9 cellular contexts compared by ENCODE assay signal in the genomic region with DNA sequence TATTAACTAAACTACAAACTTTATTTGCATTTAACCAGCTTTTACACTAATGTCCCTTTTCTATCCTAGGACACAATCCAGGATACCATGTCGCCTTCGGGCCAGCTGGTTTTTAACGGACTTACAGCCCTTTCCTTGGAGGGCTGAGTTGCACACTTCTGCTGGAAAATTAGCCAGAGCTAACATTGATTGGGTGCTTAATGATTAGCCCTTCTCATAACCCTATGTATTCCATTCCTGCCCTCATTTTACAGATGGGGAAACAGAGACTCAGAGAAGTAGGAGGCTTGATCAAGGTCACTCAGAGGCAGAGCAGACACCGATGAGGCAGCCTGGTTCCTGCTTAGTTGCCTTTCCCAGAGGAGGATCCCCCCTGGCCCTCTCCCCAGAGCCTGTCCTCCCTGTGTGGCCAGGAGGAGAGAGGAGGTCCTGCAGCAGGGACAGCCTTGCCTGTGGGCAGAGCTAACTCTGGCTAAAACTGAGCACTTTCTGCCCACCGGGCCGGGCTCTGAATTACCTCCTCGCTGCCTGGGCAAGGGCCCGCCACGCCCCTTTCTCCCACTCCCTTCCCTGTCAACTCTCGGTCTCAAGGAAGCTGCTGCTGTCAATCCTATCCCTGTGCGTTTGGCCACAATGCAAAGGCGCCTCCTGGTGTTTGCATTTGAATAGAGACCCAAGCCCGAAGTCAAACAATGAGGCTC. TPM values are rescaled to one million over a fixed set of nuclear protein-coding genes. Genes with fewer than 3 reads are reported as not detected.
DNase-seq lines count a peak whose midpoint lies in the region; ATAC-seq and TF ChIP-seq lines count a peak whose summit lies in the region.
"Had no signal": no experiment of that assay in that cellular context is flagged by ENCODE, and none has a peak within 500 bp of the region (broad histone marks: within the 10 kb centered on the region; RNA-seq: fewer than 3 reads in every experiment).

No MANE protein-coding gene starts in this region.

- H2BK12ac ChIP-seq in mesenchymal stem cell (ENCODE audit: low read length in 2 of 2): no peak overlapping the region

- H3K27ac ChIP-seq in SJSA1 (no peak overlapping the region), endodermal cell (ENCODE audit: low read depth, low read length) (no peak overlapping the region), mesenchymal stem cell (ENCODE audit: low read length, poor library complexity, severe bottlenecking) (no peak overlapping the region)
- H3K27ac ChIP-seq: BLaER1 treated with 17β-estradiol and CSF1 and Interleukin-3, amounts not matched to agents 10 nM and 100 nM had no signal

- no peak for TF ChIP-seq EP300 in Ishikawa (IDR thresholded peaks at IDR 0.05; ENCODE audit: borderline replicate concordance)

- H3K4me1 Mint-ChIP-seq in endodermal cell: peaks cover 38% of the 10 kb centered on the region

- TF ChIP-seq CTCF in endodermal cell (conservative IDR thresholded peaks at IDR 0.05): peak; percentile 87

- DNase-seq in NCI-H2029 (lab: John Stamatoyannopoulos, UW) (peak; percentile 33), NCI-H2029 treated with DMSO at 0.1 percent for 48 hours (lab: John Stamatoyannopoulos, UW) (no peak), SJSA1 (ENCODE audit: low read depth in 1 of 2, low spot score in 2 of 2) (peak; percentile 29 to 49), endodermal cell (peak; percentile 96), mesenchymal stem cell (peak; percentile 49)
- DNase-seq in stimulated activated naive CD4-positive, alpha-beta T cell treated with Interleukin-2 at 50 U/mL for 16 hours (lab: John Stamatoyannopoulos, UW): no peak

- H2AFZ ChIP-seq in mesenchymal stem cell (ENCODE audit: low read depth, low read length): no peak overlapping the region

- no peak overlapping the region for H2BK120ac ChIP-seq in mesenchymal stem cell (ENCODE audit: low read depth, low read length)

- H3K36me3 ChIP-seq in SJSA1: no peaks in the 10 kb centered on the region
- H3K36me3 ChIP-seq in endodermal cell (ENCODE audit: control insufficient read depth, insufficient read depth, low read length): no peaks in the 10 kb centered on the region
- H3K36me3 ChIP-seq in mesenchymal stem cell (ENCODE audit: control insufficient read depth in 1 of 2, insufficient read depth in 2 of 2, low read depth in 1 of 2, low read length in 2 of 2): no peaks in the 10 kb centered on the region
- H3K36me3 ChIP-seq: BLaER1 treated with 17β-estradiol and CSF1 and Interleukin-3, amounts not matched to agents 10 nM and 100 nM had no signal

- no peak overlapping the region for H3K4me2 ChIP-seq in mesenchymal stem cell (ENCODE audit: low read length, poor library complexity, severe bottlenecking)
- H3K4me2 ChIP-seq: BLaER1 treated with 17β-estradiol and CSF1 and Interleukin-3, amounts not matched to agents 10 nM and 100 nM had no signal

- ATAC-seq in GM21367 (IDR thresholded peaks at IDR 0.05; ENCODE audit: unreplicated experiment): no peak

- H3K4me3 Mint-ChIP-seq in endodermal cell: no peak overlapping the region

- H3K4me1 ChIP-seq in SJSA1 (replicated peaks): no peaks in the 10 kb centered on the region
- H3K4me1 ChIP-seq in endodermal cell (ENCODE audit: control insufficient read depth, insufficient read depth, low read length): peaks cover 23% of the 10 kb centered on the region
- peaks cover 4% of the 10 kb centered on the region for H3K4me1 ChIP-seq in mesenchymal stem cell (ENCODE audit: control insufficient read depth, insufficient read depth, low read depth, low read length)
- H3K4me1 ChIP-seq: BLaER1 treated with 17β-estradiol and CSF1 and Interleukin-3, amounts not matched to agents 10 nM and 100 nM had no signal

- H3K79me1 ChIP-seq in mesenchymal stem cell (replicated peaks; ENCODE audit: low read length, poor library complexity, severe bottlenecking): no peaks in the 10 kb centered on the region

- H3K9me3 Mint-ChIP-seq in endodermal cell: no peaks in the 10 kb centered on the region

- H3K23ac ChIP-seq in mesenchymal stem cell (ENCODE audit: low read length in 2 of 2): no peak overlapping the region

- H3K27ac Mint-ChIP-seq in endodermal cell: no peak overlapping the region

- H3K9ac ChIP-seq in endodermal cell (ENCODE audit: extremely low read depth, low read length, poor library complexity, severe bottlenecking) (no peak overlapping the region), mesenchymal stem cell (ENCODE audit: low read length) (no peak overlapping the region)
- H3K9ac ChIP-seq: BLaER1 treated with 17β-estradiol and CSF1 and Interleukin-3, amounts not matched to agents 10 nM and 100 nM had no signal

- H3K27me3 Mint-ChIP-seq in endodermal cell (ENCODE audit: insufficient read depth): peaks cover 40% of the 10 kb centered on the region

- TF ChIP-seq RAD21 in Ishikawa (IDR thresholded peaks at IDR 0.05; ENCODE audit: low read depth): peak; percentile 95

- no peak overlapping the region for H4K91ac ChIP-seq in mesenchymal stem cell (ENCODE audit: low read length)

- H3K4me3 ChIP-seq in SJSA1: no peak overlapping the region
- H3K4me3 ChIP-seq in endodermal cell (ENCODE audit: low read length): no peak overlapping the region
- no peak overlapping the region for H3K4me3 ChIP-seq in mesenchymal stem cell (ENCODE audit: insufficient read depth in 1 of 2, low read depth in 1 of 2, low read length in 2 of 2)
- H3K4me3 ChIP-seq: BLaER1 treated with 17β-estradiol and CSF1 and Interleukin-3, amounts not matched to agents 10 nM and 100 nM had no signal

- no peak overlapping the region for H2BK5ac ChIP-seq in mesenchymal stem cell (ENCODE audit: low read depth, low read length, poor library complexity, severe bottlenecking)

- H3K27me3 ChIP-seq in SJSA1 (replicated peaks): no peaks in the 10 kb centered on the region; the same call in 1 of the 2 replicates
- H3K27me3 ChIP-seq in endodermal cell (ENCODE audit: control insufficient read depth, insufficient read depth, low read length, poor library complexity, severe bottlenecking): no peaks in the 10 kb centered on the region
- peaks cover 49 to 50% of the 10 kb centered on the region in 2 experiments for H3K27me3 ChIP-seq in mesenchymal stem cell (ENCODE audit: control insufficient read depth in 1 of 2, insufficient read depth in 1 of 2, low read length in 2 of 2)
- H3K27me3 ChIP-seq: BLaER1 treated with 17β-estradiol and CSF1 and Interleukin-3, amounts not matched to agents 10 nM and 100 nM had no signal

- H3K18ac ChIP-seq in mesenchymal stem cell (ENCODE audit: low read depth in 1 of 2, low read length in 2 of 2): no peak overlapping the region

- no peak overlapping the region for H3K4ac ChIP-seq in mesenchymal stem cell (ENCODE audit: low read depth in 1 of 2, low read length in 2 of 2)

- no peak overlapping the region for H2AK5ac ChIP-seq in mesenchymal stem cell (ENCODE audit: low read length, severe bottlenecking)

- H3K36me3 Mint-ChIP-seq in endodermal cell (ENCODE audit: low read depth): no peaks in the 10 kb centered on the region

- H4K8ac ChIP-seq in mesenchymal stem cell (ENCODE audit: low read length): no peak overlapping the region

- 20 to 71% methylated on average over 4 to 13 of the region's 13 CpGs for WGBS in endodermal cell (ENCODE audit: insufficient coverage in 1 of 2, insufficient read length in 1 of 2), 2 experiments
- 13% methylated on average over 12 of the region's 13 CpGs for WGBS in mesenchymal stem cell

- H3K9me3 ChIP-seq in SJSA1 (replicated peaks) (no peaks in the 10 kb centered on the region), endodermal cell (ENCODE audit: control insufficient read depth, low read length) (no peaks in the 10 kb centered on the region), mesenchymal stem cell (ENCODE audit: control insufficient read depth, low read length) (no peaks in the 10 kb centered on the region)
- H3K9me3 ChIP-seq: BLaER1 treated with 17β-estradiol and CSF1 and Interleukin-3, amounts not matched to agents 10 nM and 100 nM had no signal

- no peak overlapping the region for H3K14ac ChIP-seq in mesenchymal stem cell (ENCODE audit: low read length in 2 of 2)

- H2BK15ac ChIP-seq in mesenchymal stem cell (ENCODE audit: low read depth, poor library complexity, severe bottlenecking): no peak overlapping the region

TF ChIP-seq in Ishikawa, 13 proteins besides CTCF, POLR2A, EP300 and RAD21 (continues in another document):
- TF ChIP-seq, protein P1, sequence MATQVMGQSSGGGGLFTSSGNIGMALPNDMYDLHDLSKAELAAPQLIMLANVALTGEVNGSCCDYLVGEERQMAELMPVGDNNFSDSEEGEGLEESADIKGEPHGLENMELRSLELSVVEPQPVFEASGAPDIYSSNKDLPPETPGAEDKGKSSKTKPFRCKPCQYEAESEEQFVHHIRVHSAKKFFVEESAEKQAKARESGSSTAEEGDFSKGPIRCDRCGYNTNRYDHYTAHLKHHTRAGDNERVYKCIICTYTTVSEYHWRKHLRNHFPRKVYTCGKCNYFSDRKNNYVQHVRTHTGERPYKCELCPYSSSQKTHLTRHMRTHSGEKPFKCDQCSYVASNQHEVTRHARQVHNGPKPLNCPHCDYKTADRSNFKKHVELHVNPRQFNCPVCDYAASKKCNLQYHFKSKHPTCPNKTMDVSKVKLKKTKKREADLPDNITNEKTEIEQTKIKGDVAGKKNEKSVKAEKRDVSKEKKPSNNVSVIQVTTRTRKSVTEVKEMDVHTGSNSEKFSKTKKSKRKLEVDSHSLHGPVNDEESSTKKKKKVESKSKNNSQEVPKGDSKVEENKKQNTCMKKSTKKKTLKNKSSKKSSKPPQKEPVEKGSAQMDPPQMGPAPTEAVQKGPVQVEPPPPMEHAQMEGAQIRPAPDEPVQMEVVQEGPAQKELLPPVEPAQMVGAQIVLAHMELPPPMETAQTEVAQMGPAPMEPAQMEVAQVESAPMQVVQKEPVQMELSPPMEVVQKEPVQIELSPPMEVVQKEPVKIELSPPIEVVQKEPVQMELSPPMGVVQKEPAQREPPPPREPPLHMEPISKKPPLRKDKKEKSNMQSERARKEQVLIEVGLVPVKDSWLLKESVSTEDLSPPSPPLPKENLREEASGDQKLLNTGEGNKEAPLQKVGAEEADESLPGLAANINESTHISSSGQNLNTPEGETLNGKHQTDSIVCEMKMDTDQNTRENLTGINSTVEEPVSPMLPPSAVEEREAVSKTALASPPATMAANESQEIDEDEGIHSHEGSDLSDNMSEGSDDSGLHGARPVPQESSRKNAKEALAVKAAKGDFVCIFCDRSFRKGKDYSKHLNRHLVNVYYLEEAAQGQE (IDR thresholded peaks at IDR 0.05; ENCODE audit: low read depth): no peak
- TF ChIP-seq TEAD4 (IDR thresholded peaks at IDR 0.05) (no peak), EGR1 (IDR thresholded peaks at IDR 0.05) (no peak), TCF12 (IDR thresholded peaks at IDR 0.05; ENCODE audit: low read depth) (no peak), CREB1 (IDR thresholded peaks at IDR 0.05; ENCODE audit: low read depth) (no peak), NFIC (IDR thresholded peaks at IDR 0.05) (no peak)
- TF ChIP-seq, protein P2, sequence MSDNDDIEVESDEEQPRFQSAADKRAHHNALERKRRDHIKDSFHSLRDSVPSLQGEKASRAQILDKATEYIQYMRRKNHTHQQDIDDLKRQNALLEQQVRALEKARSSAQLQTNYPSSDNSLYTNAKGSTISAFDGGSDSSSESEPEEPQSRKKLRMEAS (IDR thresholded peaks at IDR 0.05): no peak

RNA-seq across cellular contexts. Expression of a gene that starts 59.6 kb away (rescaled TPM):
- 1.7 and 2.9 TPM in 2 replicates for total RNA-seq in SJSA1 (2014; rRNA removed; shearing (Covaris generic))
- total RNA-seq in endodermal cell: 1 to 10 TPM; 5.4 to 6.8 TPM
- polyA plus RNA-seq in endodermal cell (2013, experiment 1 of 2): 37.3 TPM
- 27.0 TPM for polyA plus RNA-seq in endodermal cell (2013, experiment 2 of 2)
- polyA plus RNA-seq in mesenchymal stem cell (2013, experiment 1 of 2): not detected
- polyA plus RNA-seq in mesenchymal stem cell (2013, experiment 2 of 2): not detected

Comparison
In these comparisons a context has a peak if more than half of its experiments do, and no peak if none do; other contexts are left out.
1. DNase-seq: peak in NCI-H2029 (single experiment), SJSA1 (2 of 2), endodermal cell (single experiment) and mesenchymal stem cell (single experiment); none in NCI-H2029 treated with DMSO at 0.1 percent for 48 hours (single experiment) and stimulated activated naive CD4-positive, alpha-beta T cell treated with Interleukin-2 at 50 U/mL for 16 hours (single experiment).